Comparison of ENCODE assay signal across 11 cellular contexts in genomic region chr5:39014544-39014943, GRCh38. TPM values are rescaled to one million over a fixed set of nuclear protein-coding genes. Genes with fewer than 3 reads are reported as not detected.
DNase-seq lines count a peak whose midpoint lies in the region; ATAC-seq and TF ChIP-seq lines count a peak whose summit lies in the region.
"Had no signal": no experiment of that assay in that cellular context is flagged by ENCODE, and none has a peak within 500 bp of the region (broad histone marks: within the 10 kb centered on the region; RNA-seq: fewer than 3 reads in every experiment).

No MANE protein-coding gene starts in this region.

- dilution Hi-C loops in mammary epithelial cell (cut with HindIII; ENCODE audit: low sequenced_read_pairs): no loop called here

- no peak for TF ChIP-seq POLR2A in esophagus muscularis mucosa (IDR thresholded peaks at IDR 0.05; ENCODE audit: low read depth)

- H3K4me3 ChIP-seq in esophagus muscularis mucosa: no peak overlapping the region
- H3K4me3 ChIP-seq in mesenchymal stem cell (ENCODE audit: insufficient read depth in 1 of 2, low read depth in 1 of 2, low read length in 2 of 2): no peak overlapping the region
- no peak overlapping the region for H3K4me3 ChIP-seq in mammary epithelial cell (replicated peaks in 1 of 3; ENCODE audit: insufficient read depth in 1 of 3, low read depth in 2 of 3, low read length in 3 of 3)

- H4K8ac ChIP-seq in mesenchymal stem cell (ENCODE audit: low read length): no peak overlapping the region

- H4K91ac ChIP-seq in mesenchymal stem cell (ENCODE audit: low read length): no peak overlapping the region

- no peak overlapping the region for H3K14ac ChIP-seq in mesenchymal stem cell (ENCODE audit: low read length in 2 of 2)

- no peak overlapping the region for H2BK12ac ChIP-seq in mesenchymal stem cell (ENCODE audit: low read length in 2 of 2)

- H3K27ac ChIP-seq in esophagus muscularis mucosa (replicated peaks in 1 of 4) (peak overlapping the region; percentile 53 to 72 (median 65)), mesenchymal stem cell (ENCODE audit: low read length, poor library complexity, severe bottlenecking) (no peak overlapping the region), mammary epithelial cell (ENCODE audit: insufficient read depth, low read depth, low read length) (no peak overlapping the region)

- no peak overlapping the region for H3K18ac ChIP-seq in mesenchymal stem cell (ENCODE audit: low read depth in 1 of 2, low read length in 2 of 2)

- H3K79me2 ChIP-seq in mammary epithelial cell (ENCODE audit: insufficient read depth, low read length): peaks cover 16% of the 10 kb centered on the region

- intact Hi-C loops in Right ventricle myocardium inferior (cut with DNase I): no loop called here
- intact Hi-C loops in cardiac septum (cut with DNase I): loop anchor here (1.0 kb wide), 1 partner anchor 60 kb away; the partner anchor contains the start of gene RICTOR
- intact Hi-C loops in esophagus muscularis mucosa (cut with DNase I): no loop called here
- intact Hi-C loops in mammary epithelial cell (cut with micrococcal nuclease): no loop called here

- DNase-seq in Right ventricle myocardium inferior (ENCODE audit: missing footprints) (no peak), cardiac septum (ENCODE audit: low spot score) (no peak), esophagus muscularis mucosa (ENCODE audit: extremely low spot score) (no peak), mesenchymal stem cell (peak; percentile 84), NCI-H2196 (lab: John Stamatoyannopoulos, UW; ENCODE audit: unreplicated experiment) (no peak), mammary epithelial cell (no peak)
- no peak for DNase-seq in activated CD4-positive, CD25-positive, alpha-beta regulatory T cell (lab: John Stamatoyannopoulos, UW)
- DNase-seq: GDM1, NCI-H146, nucleus accumbens had no signal

- no peak overlapping the region for H3K4ac ChIP-seq in mesenchymal stem cell (ENCODE audit: low read depth in 1 of 2, low read length in 2 of 2)

- no TSS peak for BruUV-seq in mammary epithelial cell (replicated peaks; lab: Mats Ljungman, UMichigan)

- in situ Hi-C loops in mammary epithelial cell (cut with MboI; ENCODE audit: low sequenced_read_pairs in 2 of 2): loop anchor here in 1 of 2 donors (25.0 kb wide), 1 partner anchor 273 kb away; no protein-coding TSS in a partner anchor

- peak; percentile 84 for ATAC-seq in Right ventricle myocardium inferior
- no peak for ATAC-seq in GM21576 (IDR thresholded peaks at IDR 0.05; ENCODE audit: unreplicated experiment)

- TF ChIP-seq CTCF in esophagus muscularis mucosa (IDR thresholded peaks at IDR 0.05) (no peak), mammary epithelial cell (conservative IDR thresholded peaks at IDR 0.05 in 1 of 2, IDR thresholded peaks at IDR 0.05 in 1 of 2; ENCODE audit: extremely low read depth in 1 of 2, insufficient read depth in 1 of 2, low read depth in 1 of 2, low read length in 2 of 2) (no peak)

- H3K4me1 ChIP-seq in esophagus muscularis mucosa (peaks cover 24 to 36% (median 28%) of the 10 kb centered on the region in 4 donors), mesenchymal stem cell (ENCODE audit: control insufficient read depth, insufficient read depth, low read depth, low read length) (no peaks in the 10 kb centered on the region), mammary epithelial cell (ENCODE audit: insufficient read depth, low read length) (peaks cover 5% of the 10 kb centered on the region)

- H3K9ac ChIP-seq in mesenchymal stem cell (ENCODE audit: low read length) (peak overlapping the region; percentile 92), mammary epithelial cell (ENCODE audit: insufficient read depth, low read length) (no peak overlapping the region)

- H3K4me2 ChIP-seq in mesenchymal stem cell (ENCODE audit: low read length, poor library complexity, severe bottlenecking): no peak overlapping the region
- no peak overlapping the region for H3K4me2 ChIP-seq in mammary epithelial cell (ENCODE audit: insufficient read depth, low read depth, low read length)

- H3K36me3 ChIP-seq in esophagus muscularis mucosa (peaks cover 3 to 22% (median 8%) of the 10 kb centered on the region in 4 donors), mesenchymal stem cell (ENCODE audit: control insufficient read depth in 1 of 2, insufficient read depth in 2 of 2, low read depth in 1 of 2, low read length in 2 of 2) (peaks cover 8 to 46% of the 10 kb centered on the region in 2 experiments), mammary epithelial cell (ENCODE audit: insufficient read depth, low read length) (no peaks in the 10 kb centered on the region)

- H3K23ac ChIP-seq in mesenchymal stem cell (ENCODE audit: low read length in 2 of 2): no peak overlapping the region

- CTCF ChIA-PET in mammary epithelial cell (lab: Charles Lee; ENCODE audit: low non-redundant PET): interaction anchor here (0.7 kb wide), 1 partner anchor 133 kb away, joined by 4 read pairs; no protein-coding TSS in a partner anchor

- no peak overlapping the region for H2BK5ac ChIP-seq in mesenchymal stem cell (ENCODE audit: low read depth, low read length, poor library complexity, severe bottlenecking)

- H2AFZ ChIP-seq in mesenchymal stem cell (ENCODE audit: low read depth, low read length): no peak overlapping the region
- H2AFZ ChIP-seq in mammary epithelial cell (ENCODE audit: low read depth, low read length): no peak overlapping the region

- H2AK5ac ChIP-seq in mesenchymal stem cell (ENCODE audit: low read length, severe bottlenecking): no peak overlapping the region

- no peaks in the 10 kb centered on the region for H3K27me3 ChIP-seq in esophagus muscularis mucosa
- H3K27me3 ChIP-seq in mesenchymal stem cell (ENCODE audit: control insufficient read depth in 1 of 2, insufficient read depth in 1 of 2, low read length in 2 of 2): no peaks in the 10 kb centered on the region
- H3K27me3 ChIP-seq in mammary epithelial cell (ENCODE audit: insufficient read depth, low read length): no peaks in the 10 kb centered on the region

- no peak for TF ChIP-seq EP300 in esophagus muscularis mucosa (IDR thresholded peaks at IDR 0.05)

- H3K9me3 ChIP-seq in esophagus muscularis mucosa (no peaks in the 10 kb centered on the region), mesenchymal stem cell (ENCODE audit: control insufficient read depth, low read length) (peaks cover 4% of the 10 kb centered on the region), mammary epithelial cell (replicated peaks; ENCODE audit: insufficient read depth, low read length) (peaks cover 16% of the 10 kb centered on the region)

- peaks cover 19% of the 10 kb centered on the region for H3K79me1 ChIP-seq in mesenchymal stem cell (replicated peaks; ENCODE audit: low read length, poor library complexity, severe bottlenecking)

- no peaks in the 10 kb centered on the region for H4K20me1 ChIP-seq in mammary epithelial cell (ENCODE audit: insufficient read depth, low read length)

- H2BK120ac ChIP-seq in mesenchymal stem cell (ENCODE audit: low read depth, low read length): no peak overlapping the region

- 24% methylated on average over 2 of the region's 2 CpGs for WGBS in esophagus muscularis mucosa
- WGBS in mesenchymal stem cell: 8% methylated on average over 1 of the region's 2 CpGs
- 92% methylated on average over 2 of the region's 2 CpGs for WGBS in mammary epithelial cell (ENCODE audit: low coverage, missing lambda C conversion rate)

- H2BK15ac ChIP-seq in mesenchymal stem cell (ENCODE audit: low read depth, poor library complexity, severe bottlenecking): no peak overlapping the region

RNA-seq across cellular contexts. Expression of gene RICTOR, which starts 59.7 kb away (rescaled TPM):
- total RNA-seq in Right ventricle myocardium inferior (26.0 TPM), cardiac septum (75.9 TPM), esophagus muscularis mucosa (10 to 100 TPM; 22.5 to 34.1 (median 26.1) TPM), mammary epithelial cell (10 to 100 TPM; 28.6 to 34.8 TPM)
- polyA plus RNA-seq in mesenchymal stem cell (2013, experiment 1 of 2): 9.7 TPM
- 9.5 TPM for polyA plus RNA-seq in mesenchymal stem cell (2013, experiment 2 of 2)
- polyA plus RNA-seq in mammary epithelial cell: 7.1 TPM
- 43.2 TPM for polyA minus RNA-seq in mammary epithelial cell

Comparison
In these comparisons a context has a peak if more than half of its experiments do, and no peak if none do; other contexts are left out.
1. H3K27ac ChIP-seq: peak in esophagus muscularis mucosa (4 of 4); none in mesenchymal stem cell (single experiment) and mammary epithelial cell (single experiment).